9 cellular contexts compared by ENCODE assay signal in the genomic region with DNA sequence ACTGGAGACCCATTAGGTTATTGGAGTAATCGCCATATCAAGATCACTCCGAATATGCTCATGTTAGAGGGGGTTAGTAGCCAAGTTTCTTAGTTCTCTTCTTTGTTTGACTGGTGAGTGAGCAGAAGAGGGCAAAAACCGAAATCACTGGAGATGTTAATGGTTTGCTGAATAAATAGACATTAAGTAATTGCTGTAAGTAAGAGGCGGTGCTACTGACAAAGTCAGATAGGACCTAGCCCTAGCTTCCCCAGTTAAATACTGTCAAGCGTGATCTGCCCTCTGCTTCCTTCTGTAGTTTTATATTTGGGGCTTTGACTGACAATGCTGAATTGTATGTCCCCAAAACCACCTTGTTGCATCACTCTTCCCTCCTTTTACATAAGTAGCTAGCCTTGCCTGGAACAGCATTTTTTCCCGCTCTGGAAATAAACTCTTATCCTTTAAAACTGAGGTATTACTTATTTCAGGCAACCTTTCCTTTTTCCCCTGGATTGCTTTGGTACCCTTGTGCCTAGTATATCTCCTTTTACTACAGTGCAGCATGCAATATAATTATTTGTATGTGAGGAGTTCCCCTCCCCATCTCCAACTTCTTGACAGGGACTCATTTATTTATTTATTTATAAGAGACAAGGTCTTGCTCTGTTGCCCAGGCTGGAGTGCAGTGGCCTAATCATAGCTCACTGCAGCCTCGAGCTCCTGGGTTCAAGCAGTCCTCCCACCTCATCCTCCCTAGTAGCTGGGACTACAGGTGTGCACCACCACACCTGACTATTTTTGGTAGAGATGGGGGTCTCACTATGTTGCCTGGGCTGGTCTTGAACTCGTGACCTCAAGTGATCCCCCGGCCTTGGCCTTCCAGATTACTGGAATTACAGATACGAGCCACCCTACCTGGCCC. TPM values are rescaled to one million over a fixed set of nuclear protein-coding genes. Genes with fewer than 3 reads are reported as not detected.
DNase-seq lines count a peak whose midpoint lies in the region; ATAC-seq and TF ChIP-seq lines count a peak whose summit lies in the region.
"Had no signal": no experiment of that assay in that cellular context is flagged by ENCODE, and none has a peak within 500 bp of the region (broad histone marks: within the 10 kb centered on the region; RNA-seq: fewer than 3 reads in every experiment).

No MANE protein-coding gene starts in this region.

- no peak overlapping the region for H2AFZ ChIP-seq in parathyroid adenoma

- peaks cover 4% of the 10 kb centered on the region for H3K27me3 Mint-ChIP-seq in endothelial cell (ENCODE audit: unreplicated experiment)

- H3K27me3 ChIP-seq in parathyroid adenoma (ENCODE audit: control insufficient read depth, insufficient read depth, low read length) = no peaks in the 10 kb centered on the region

- H3K27ac ChIP-seq in parathyroid adenoma = no peak overlapping the region

- peaks cover 17% of the 10 kb centered on the region for H3K79me2 ChIP-seq in parathyroid adenoma

- H3K36me3 ChIP-seq in parathyroid adenoma (ENCODE audit: control insufficient read depth, insufficient read depth, low read length) = no peaks in the 10 kb centered on the region

- no peak overlapping the region for H3K27ac Mint-ChIP-seq in endothelial cell (ENCODE audit: unreplicated experiment)

- ATAC-seq in GM18867 (IDR thresholded peaks at IDR 0.05; ENCODE audit: unreplicated experiment) (no peak), HG03439 (IDR thresholded peaks at IDR 0.05; ENCODE audit: unreplicated experiment) (no peak), HG03442 (IDR thresholded peaks at IDR 0.05; ENCODE audit: unreplicated experiment) (no peak), HG02885 (IDR thresholded peaks at IDR 0.05; ENCODE audit: poor library complexity, unreplicated experiment) (no peak)

- peak overlapping the region; percentile 60 for H3K4me3 Mint-ChIP-seq in endothelial cell (ENCODE audit: unreplicated experiment)

- H3K4me1 Mint-ChIP-seq in endothelial cell (ENCODE audit: unreplicated experiment) = peaks cover 9% of the 10 kb centered on the region

- H3K9me3 ChIP-seq in parathyroid adenoma (ENCODE audit: control insufficient read depth, low read length) = no peaks in the 10 kb centered on the region

- TF ChIP-seq CTCF in endothelial cell (IDR thresholded peaks at IDR 0.05; ENCODE audit: unreplicated experiment) = no peak
- TF ChIP-seq CTCF in parathyroid adenoma (IDR thresholded peaks at IDR 0.05) = no peak

- H3K4me3 ChIP-seq in parathyroid adenoma (ENCODE audit: low read depth, low read length) = peak overlapping the region; percentile 86

- no peaks in the 10 kb centered on the region for H3K9me3 Mint-ChIP-seq in endothelial cell (ENCODE audit: unreplicated experiment)

- DNase-seq in GF-D8 (lab: John Stamatoyannopoulos, UW) (peak; percentile 21), NCI-H69 (lab: John Stamatoyannopoulos, UW) (peak; percentile 41), endothelial cell (ENCODE audit: low spot score) (no peak)
- DNase-seq: NCI-H774 had no signal

- H3K4me1 ChIP-seq in parathyroid adenoma = peaks cover 6% of the 10 kb centered on the region

- no peak overlapping the region for H3K9ac ChIP-seq in parathyroid adenoma

- peak overlapping the region; percentile 69 for H3K4me2 ChIP-seq in parathyroid adenoma (ENCODE audit: low read length)

- peaks cover 12% of the 10 kb centered on the region for H3K36me3 Mint-ChIP-seq in endothelial cell (ENCODE audit: low read depth, unreplicated experiment)

RNA-seq across cellular contexts. Expression of a gene that starts 1.4 kb away (rescaled TPM):
- 28.3 TPM for total RNA-seq in endothelial cell (ENCODE audit: unreplicated experiment)
